ENCODE assay signal across 17 cellular contexts in genomic region chr20:49748525-49748838, GRCh38. TPM values are rescaled to one million over a fixed set of nuclear protein-coding genes. Genes with fewer than 3 reads are reported as not detected.
DNase-seq lines count a peak whose midpoint lies in the region; ATAC-seq, FAIRE-seq and TF ChIP-seq lines count a peak whose summit lies in the region.
"Had no signal": no experiment of that assay in that cellular context is flagged by ENCODE, and none has a peak within 500 bp of the region (broad histone marks: within the 10 kb centered on the region; RNA-seq: fewer than 3 reads in every experiment).

No MANE protein-coding gene starts in this region.

- H3K9me3 Mint-ChIP-seq in activated CD4-positive, alpha-beta T cell treated with anti-CD3 and anti-CD28 coated beads for 36 hours (ENCODE audit: low read depth), result no peaks in the 10 kb centered on the region

- H3K9me2 ChIP-seq in SK-N-SH, result no peaks in the 10 kb centered on the region

- FAIRE-seq in HTR-8/SVneo (lab: Jason Lieb, UNC), result no peak

- H3K9ac ChIP-seq in SK-N-SH (no peak overlapping the region), liver (ENCODE audit: low read depth in 1 of 2, low read length in 2 of 2) (no peak overlapping the region)

- no peaks in the 10 kb centered on the region for H4K20me1 ChIP-seq in SK-N-SH (ENCODE audit: insufficient read depth)

- peaks cover 4% of the 10 kb centered on the region for H3K4me1 Mint-ChIP-seq in activated CD4-positive, alpha-beta T cell treated with anti-CD3 and anti-CD28 coated beads for 36 hours

- intact Hi-C loops in sigmoid colon (cut with DNase I), result loop anchor here (5.0 kb wide), 1 partner anchor 64 kb away; the partner anchor contains the start of gene SLC9A8
- intact Hi-C loops in activated CD4-positive, alpha-beta T cell treated with anti-CD3 and anti-CD28 coated beads for 36 hours (cut with DNase I, micrococcal nuclease), result no loop called here

- TF ChIP-seq CTCF in SK-N-SH (IDR thresholded peaks at IDR 0.05) (no peak), liver (IDR thresholded peaks at IDR 0.05; ENCODE audit: low read depth, low read length, missing input control) (no peak), sigmoid colon (IDR thresholded peaks at IDR 0.05) (no peak), tibial nerve (IDR thresholded peaks at IDR 0.05) (no peak)

- no peaks in the 10 kb centered on the region for H3K36me3 Mint-ChIP-seq in activated CD4-positive, alpha-beta T cell treated with anti-CD3 and anti-CD28 coated beads for 36 hours (ENCODE audit: low read depth)

- H3K36me3 ChIP-seq in SK-N-SH (replicated peaks in 1 of 2; ENCODE audit: control insufficient read depth in 1 of 2, insufficient read depth in 2 of 2, low read length in 1 of 2), result no peaks in the 10 kb centered on the region
- no peaks in the 10 kb centered on the region for H3K36me3 ChIP-seq in liver (ENCODE audit: control insufficient read depth in 4 of 4, insufficient read depth in 3 of 4, low read depth in 1 of 4, low read length in 3 of 4)
- no peaks in the 10 kb centered on the region for H3K36me3 ChIP-seq in sigmoid colon
- no peaks in the 10 kb centered on the region for H3K36me3 ChIP-seq in tibial nerve
- H3K36me3 ChIP-seq: thoracic aorta had no signal

- CTCF ChIA-PET in SK-N-SH (lab: Yijun Ruan, JAX), result no interaction called here
- CTCF ChIA-PET in activated CD4-positive, alpha-beta T cell treated with anti-CD3 and anti-CD28 coated beads for 36 hours (lab: Charles Lee), result no interaction called here

- H3K27me3 Mint-ChIP-seq in activated CD4-positive, alpha-beta T cell treated with anti-CD3 and anti-CD28 coated beads for 36 hours, result peaks cover 20% of the 10 kb centered on the region

- no peak for ATAC-seq in SK-N-SH treated with all-trans-retinoic acid at 6 μM for 48 hours
- no peak for ATAC-seq in activated CD4-positive, alpha-beta T cell treated with anti-CD3 and anti-CD28 coated beads for 36 hours
- ATAC-seq: activated CD8-positive, alpha-beta T cell treated with anti-CD3 and anti-CD28 coated beads, Interleukin-2, amount 10 ng/mL, durations not matched to agents 7 days and 5 days had no signal

- no peak for TF ChIP-seq RAD21 in SK-N-SH (IDR thresholded peaks at IDR 0.05; ENCODE audit: low read length)
- no peak for TF ChIP-seq RAD21 in liver (IDR thresholded peaks at IDR 0.05)

- no peaks in the 10 kb centered on the region for H3K79me2 ChIP-seq in SK-N-SH (ENCODE audit: insufficient read depth)

- no peak for TF ChIP-seq EP300 in SK-N-SH (IDR thresholded peaks at IDR 0.05; ENCODE audit: borderline replicate concordance in 1 of 2, low read depth in 1 of 2, low read length in 1 of 2)
- no peak for TF ChIP-seq EP300 in sigmoid colon (IDR thresholded peaks at IDR 0.05)
- TF ChIP-seq EP300 in tibial nerve (IDR thresholded peaks at IDR 0.05), result no peak

- 92% methylated on average over 3 of the region's 3 CpGs for WGBS in SK-N-SH (ENCODE audit: low lambda C conversion rate)
- WGBS in liver, result 96% methylated on average over 3 of the region's 3 CpGs
- WGBS in sigmoid colon, 2 donors, result 92 to 93% methylated on average over 3 of the region's 3 CpGs
- WGBS in tibial nerve, 2 donors, result 91 to 95% methylated on average over 3 of the region's 3 CpGs

- no peaks in the 10 kb centered on the region for H3F3A ChIP-seq in SK-N-SH (replicated peaks; ENCODE audit: insufficient read depth)

- DNase-seq in SK-N-SH (no peak), sigmoid colon (no peak), tibial nerve (ENCODE audit: low spot score in 2 of 2) (no peak), HUDEP-2 (lab: John Stamatoyannopoulos, UW; ENCODE audit: unreplicated experiment in 76 of 76) (no peak), HTR-8/SVneo (ENCODE audit: insufficient read length, low spot score) (no peak)
- DNase-seq in activated CD4-positive, alpha-beta T cell treated with anti-CD3 and anti-CD28 coated beads for 36 hours, result no peak
- DNase-seq: activated CD8-positive, alpha-beta T cell treated with anti-CD3 and anti-CD28 coated beads, Interleukin-2, amount 10 ng/mL, durations not matched to agents 7 days and 5 days; activated naive CD4-positive, alpha-beta T cell; activated T-cell treated with anti-CD3 and anti-CD28 coated beads, Interleukin-2, amount 50 U/mL, for 1 hour; AML-193; Karpas-422; NCI-H1694 treated with DMSO at 0.1 percent for 48 hours; NCI-H748 treated with DMSO at 0.1 percent for 48 hours had no signal

- peak overlapping the region; percentile 46 to 56; a peak in 2 of 4 replicates for H3K27ac ChIP-seq in SK-N-SH (ENCODE audit: low read depth in 2 of 2, low read length in 1 of 2)
- H3K27ac ChIP-seq in liver (ENCODE audit: low read depth in 1 of 2, low read length in 2 of 2), result peak overlapping the region; percentile 52 to 70
- H3K27ac ChIP-seq in sigmoid colon, result peak overlapping the region; percentile 80 to 88 (median 82)
- H3K27ac ChIP-seq in tibial nerve, result peak overlapping the region in 3 of 4 donors; percentile 57 to 81 (median 71)
- H3K27ac ChIP-seq: 22Rv1 had no signal

- H3K9me3 ChIP-seq in SK-N-SH (no peaks in the 10 kb centered on the region), liver (ENCODE audit: control insufficient read depth in 4 of 4, low read length in 3 of 4) (no peaks in the 10 kb centered on the region), sigmoid colon (no peaks in the 10 kb centered on the region), tibial nerve (no peaks in the 10 kb centered on the region)
- H3K9me3 ChIP-seq: thoracic aorta had no signal

- H2AFZ ChIP-seq in SK-N-SH (ENCODE audit: low read depth), result peak overlapping the region; percentile 89; the same call in 1 of the 2 replicates

- H3K4me2 ChIP-seq in SK-N-SH, result no peak overlapping the region

- H3K4me1 ChIP-seq in SK-N-SH (ENCODE audit: control insufficient read depth in 1 of 2, insufficient read depth in 2 of 2, low read depth in 1 of 2, low read length in 1 of 2) (peaks cover 6 to 8% of the 10 kb centered on the region in 2 experiments; a peak in 3 of 4 replicates), liver (ENCODE audit: control insufficient read depth in 4 of 4, insufficient read depth in 4 of 4, low read length in 3 of 4) (peaks cover 7 to 12% (median 9%) of the 10 kb centered on the region in 4 donors), sigmoid colon (peaks cover 0 to 34% (median 25%) of the 10 kb centered on the region in 4 donors), tibial nerve (peaks cover 0 to 41% (median 15%) of the 10 kb centered on the region in 4 donors)

- no peak overlapping the region for H3K4me3 Mint-ChIP-seq in activated CD4-positive, alpha-beta T cell treated with anti-CD3 and anti-CD28 coated beads for 36 hours
- H3K4me3 Mint-ChIP-seq: activated CD8-positive, alpha-beta T cell treated with anti-CD3 and anti-CD28 coated beads, Interleukin-2, amount 10 ng/mL, durations not matched to agents 7 days and 5 days had no signal

- H3K27me3 ChIP-seq in SK-N-SH (ENCODE audit: insufficient read depth), result no peaks in the 10 kb centered on the region
- no peaks in the 10 kb centered on the region for H3K27me3 ChIP-seq in liver (ENCODE audit: control insufficient read depth in 4 of 4, insufficient read depth in 4 of 4, low read length in 3 of 4)
- H3K27me3 ChIP-seq in sigmoid colon, result no peaks in the 10 kb centered on the region
- H3K27me3 ChIP-seq in tibial nerve, result no peaks in the 10 kb centered on the region

- POLR2A ChIA-PET in SK-N-SH (lab: Yijun Ruan, JAX), result no interaction called here
- POLR2A ChIA-PET in activated CD4-positive, alpha-beta T cell treated with anti-CD3 and anti-CD28 coated beads for 36 hours (lab: Charles Lee), result no interaction called here

- H3K4me3 ChIP-seq in SK-N-SH (ENCODE audit: low read depth in 2 of 2, low read length in 1 of 2) (no peak overlapping the region), liver (ENCODE audit: low read depth in 1 of 3, low read length in 3 of 3) (no peak overlapping the region), sigmoid colon (no peak overlapping the region), tibial nerve (no peak overlapping the region)
- H3K4me3 ChIP-seq: thoracic aorta had no signal

- no peak overlapping the region for H3K27ac Mint-ChIP-seq in activated CD4-positive, alpha-beta T cell treated with anti-CD3 and anti-CD28 coated beads for 36 hours
- H3K27ac Mint-ChIP-seq: activated CD8-positive, alpha-beta T cell treated with anti-CD3 and anti-CD28 coated beads, Interleukin-2, amount 10 ng/mL, durations not matched to agents 7 days and 5 days had no signal

- TF ChIP-seq POLR2A in sigmoid colon (IDR thresholded peaks at IDR 0.05) (no peak), tibial nerve (IDR thresholded peaks at IDR 0.05) (no peak)

TF ChIP-seq in SK-N-SH, 30 proteins besides CTCF, POLR2A, EP300 and RAD21 (continues in another document):
- no peak for TF ChIP-seq GATA2 (CRISPR knock-in tag; IDR thresholded peaks at IDR 0.05)
- no peak for TF ChIP-seq FOXM1 (IDR thresholded peaks at IDR 0.05; ENCODE audit: low read depth)
- no peak for TF ChIP-seq NRF1 (IDR thresholded peaks at IDR 0.05; ENCODE audit: low read depth, low read length)

TF ChIP-seq in SK-N-SH treated with all-trans-retinoic acid at 6 μM for 48 hours, 23 proteins besides CTCF, POLR2A, EP300 and RAD21:
- TF ChIP-seq TCF4 (CRISPR knock-in tag; IDR thresholded peaks at IDR 0.05; ENCODE audit: borderline replicate concordance) (no peak), ZNF565 (CRISPR knock-in tag; conservative IDR thresholded peaks at IDR 0.05; ENCODE audit: low read depth) (no peak)

TF ChIP-seq in liver, 16 proteins besides CTCF, POLR2A, EP300 and RAD21 (continues in another document):
- TF ChIP-seq, protein P1, sequence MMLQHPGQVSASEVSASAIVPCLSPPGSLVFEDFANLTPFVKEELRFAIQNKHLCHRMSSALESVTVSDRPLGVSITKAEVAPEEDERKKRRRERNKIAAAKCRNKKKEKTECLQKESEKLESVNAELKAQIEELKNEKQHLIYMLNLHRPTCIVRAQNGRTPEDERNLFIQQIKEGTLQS (IDR thresholded peaks at IDR 0.05), result no peak
- TF ChIP-seq JUND (IDR thresholded peaks at IDR 0.05), result no peak

RNA-seq across cellular contexts. Expression of gene B4GALT5, which starts 34.8 kb away (rescaled TPM):
- polyA plus RNA-seq in SK-N-SH (2012; rRNA removed), result 35.1 and 40.5 TPM in 2 replicates
- 42.3 and 44.9 TPM in 2 replicates for polyA plus RNA-seq in SK-N-SH (2012; cell fraction: cytosol; rRNA removed)
- polyA plus RNA-seq in SK-N-SH (2012; cell fraction: nucleus; rRNA removed), result 13.2 and 19.3 TPM in 2 replicates
- total RNA-seq in liver, result 10 to 100 TPM; 14.1 to 28.2 TPM
- 10 to 100 TPM in 1 of 2 donors, 1 to 10 TPM in 1; 2.0 to 14.8 TPM for polyA plus RNA-seq in liver
- total RNA-seq in sigmoid colon, result 10 to 100 TPM; 17.4 to 33.4 (median 21.5) TPM
- 10 to 100 TPM; 17.1 to 46.0 (median 17.4) TPM for polyA plus RNA-seq in sigmoid colon
- total RNA-seq in tibial nerve, result 10 to 100 TPM; 13.6 to 25.2 (median 20.7) TPM
- total RNA-seq in activated CD4-positive, alpha-beta T cell treated with anti-CD3 and anti-CD28 coated beads for 36 hours, result 10 to 100 TPM; 18.6 to 19.6 TPM
